Comparison of ENCODE assay signal across 11 cellular contexts in genomic region chrX:13721371-13721770, GRCh38. TPM values are rescaled to one million over a fixed set of nuclear protein-coding genes. Genes with fewer than 3 reads are reported as not detected.
DNase-seq lines count a peak whose midpoint lies in the region; ATAC-seq, FAIRE-seq and TF ChIP-seq lines count a peak whose summit lies in the region.
"Had no signal": no experiment of that assay in that cellular context is flagged by ENCODE, and none has a peak within 500 bp of the region (broad histone marks: within the 10 kb centered on the region; RNA-seq: fewer than 3 reads in every experiment).

No MANE protein-coding gene starts in this region.

- DNase-seq in AG04450 (ENCODE audit: low read depth, low spot score), result no peak
- DNase-seq in DMS79 treated with DMSO at 0.1 percent for 48 hours (lab: John Stamatoyannopoulos, UW), result peak; percentile 66
- DNase-seq in bronchial epithelial cell (ENCODE audit: low read depth), result peak; percentile 73
- DNase-seq in osteoblast (ENCODE audit: insufficient read length, low spot score, missing footprints), result no peak
- no peak for DNase-seq in stimulated activated CD4-positive, alpha-beta T cell treated with anti-CD3 and anti-CD28 coated beads, Interleukin-2, amount 100 ng/mL, for 24 hours
- DNase-seq in activated CD4-positive, alpha-beta T cell treated with anti-CD3 and anti-CD28 coated beads for 1 hour, result no peak
- no peak for DNase-seq in foreskin keratinocyte
- DNase-seq: foreskin melanocyte, islet precursor cell, NCI-H1417 treated with DMSO at 0.1 percent for 48 hours had no signal

- no peak overlapping the region for H2AFZ ChIP-seq in osteoblast (ENCODE audit: low read length)

- peaks cover 17% of the 10 kb centered on the region for H3K4me1 ChIP-seq in osteoblast (ENCODE audit: insufficient read depth, low read length)
- no peaks in the 10 kb centered on the region for H3K4me1 ChIP-seq in foreskin keratinocyte

- FAIRE-seq in bronchial epithelial cell (lab: Jason Lieb, UNC), result no peak

- POLR2A ChIA-PET in AG04450 (lab: Yijun Ruan, JAX), result interaction anchor here (0.6 to 1.4 kb wide), 6 partner anchors 13 to 1322 kb away, joined by 3 to 14 read pairs (median 4); partner anchors contain the start of genes OFD1 and TRAPPC2

- CTCF ChIA-PET in AG04450 (lab: Charles Lee), result interaction anchor here (0.7 kb wide), 1 partner anchor 29 kb away, joined by 5 read pairs; no protein-coding TSS in a partner anchor

- H3K27ac ChIP-seq in AG04450 (ENCODE audit: low read depth, low read length) (peak overlapping the region; percentile 82), osteoblast (ENCODE audit: low read depth, low read length) (peak overlapping the region; percentile 47), foreskin keratinocyte (no peak overlapping the region)

- TF ChIP-seq CTCF in AG04450 (IDR thresholded peaks at IDR 0.05; ENCODE audit: low read depth, low read length), result no peak
- TF ChIP-seq CTCF in bronchial epithelial cell (IDR thresholded peaks at IDR 0.05; ENCODE audit: insufficient read depth, low read length, severe bottlenecking), result no peak
- no peak for TF ChIP-seq CTCF in osteoblast (IDR thresholded peaks at IDR 0.05; ENCODE audit: extremely low read depth, low read depth, low read length)
- TF ChIP-seq CTCF in foreskin keratinocyte (conservative IDR thresholded peaks at IDR 0.05), result no peak

- H4K20me1 ChIP-seq in osteoblast (ENCODE audit: insufficient read depth, low read length), result peaks cover 18% of the 10 kb centered on the region

- no peaks in the 10 kb centered on the region for H3K27me3 ChIP-seq in AG04450 (ENCODE audit: control insufficient read depth, insufficient read depth, low read length)
- no peaks in the 10 kb centered on the region for H3K27me3 ChIP-seq in bronchial epithelial cell (ENCODE audit: control insufficient read depth, insufficient read depth, low read length)
- H3K27me3 ChIP-seq in osteoblast (ENCODE audit: insufficient read depth, low read length), result no peaks in the 10 kb centered on the region
- no peaks in the 10 kb centered on the region for H3K27me3 ChIP-seq in foreskin keratinocyte

- H3K4me2 ChIP-seq in osteoblast (ENCODE audit: insufficient read depth, low read length), result no peak overlapping the region

- H3K4me3 ChIP-seq in AG04450 (ENCODE audit: low read depth, low read length) (no peak overlapping the region), bronchial epithelial cell (ENCODE audit: low read depth, low read length) (no peak overlapping the region), osteoblast (ENCODE audit: insufficient read depth, low read length) (no peak overlapping the region)

- peaks cover 63% of the 10 kb centered on the region for H3K79me2 ChIP-seq in osteoblast (ENCODE audit: insufficient read depth, low read length)

- H3K9me3 ChIP-seq in AG04450 (ENCODE audit: control insufficient read depth, insufficient read depth, low read length), result no peaks in the 10 kb centered on the region
- H3K9me3 ChIP-seq in osteoblast (ENCODE audit: low read depth, low read length), result no peaks in the 10 kb centered on the region

- H3K36me3 ChIP-seq in bronchial epithelial cell (ENCODE audit: control insufficient read depth, insufficient read depth, low read length) (peaks cover 4% of the 10 kb centered on the region), osteoblast (ENCODE audit: insufficient read depth, low read length) (peaks cover 9% of the 10 kb centered on the region)

- no peak for ATAC-seq in GM21360 (IDR thresholded peaks at IDR 0.05; ENCODE audit: unreplicated experiment)
- ATAC-seq in foreskin keratinocyte, result no peak

RNA-seq across cellular contexts. Expression of gene TRAPPC2, which starts 13.0 kb away (rescaled TPM):
- 9.7 and 11.1 TPM in 2 replicates for polyA plus RNA-seq in AG04450 (2011; rRNA removed)
- 8.6 and 12.7 TPM in 2 replicates for polyA minus RNA-seq in AG04450 (2011; rRNA and poly(A)+ RNA removed)
- total RNA-seq in bronchial epithelial cell, result 14.1 and 17.9 TPM in 2 replicates
- total RNA-seq in osteoblast, result 11.8 and 23.5 TPM in 2 replicates
- 8.5 and 9.3 TPM in 2 replicates for total RNA-seq in foreskin keratinocyte
- 3.9 and 5.5 TPM in 2 replicates for polyA plus RNA-seq in foreskin keratinocyte

RNA-seq across cellular contexts. Expression of gene OFD1, which starts 13.2 kb away (rescaled TPM):
- polyA plus RNA-seq in AG04450 (2011; rRNA removed) (9.9 and 14.1 TPM in 2 replicates), foreskin keratinocyte (6.9 and 7.2 TPM in 2 replicates)
- polyA minus RNA-seq in AG04450 (2011; rRNA and poly(A)+ RNA removed), result 7.9 and 9.9 TPM in 2 replicates
- total RNA-seq in bronchial epithelial cell (13.4 and 26.0 TPM in 2 replicates), osteoblast (15.9 and 19.2 TPM in 2 replicates), foreskin keratinocyte (10.2 and 11.3 TPM in 2 replicates)

RNA-seq across cellular contexts. Expression of gene RAB9A, which starts 32.4 kb away (rescaled TPM):
- 27.9 and 41.7 TPM in 2 replicates for polyA plus RNA-seq in AG04450 (2011; rRNA removed)
- 7.9 and 10.6 TPM in 2 replicates for polyA minus RNA-seq in AG04450 (2011; rRNA and poly(A)+ RNA removed)
- total RNA-seq in bronchial epithelial cell, result 43.4 and 57.6 TPM in 2 replicates
- 58.9 and 63.0 TPM in 2 replicates for total RNA-seq in osteoblast
- 18.3 and 18.7 TPM in 2 replicates for total RNA-seq in foreskin keratinocyte
- 19.6 and 22.0 TPM in 2 replicates for polyA plus RNA-seq in foreskin keratinocyte

Comparison
In these comparisons a context has a peak if more than half of its experiments do, and no peak if none do; other contexts are left out.
1. DNase-seq: peak in DMS79 treated with DMSO at 0.1 percent for 48 hours (single experiment) and bronchial epithelial cell (single experiment); none in AG04450 (single experiment), osteoblast (single experiment), stimulated activated CD4-positive, alpha-beta T cell treated with anti-CD3 and anti-CD28 coated beads, Interleukin-2, amount 100 ng/mL, for 24 hours (0 of 2), activated CD4-positive, alpha-beta T cell treated with anti-CD3 and anti-CD28 coated beads for 1 hour (single experiment) and foreskin keratinocyte (0 of 2).